9 cellular contexts compared by ENCODE assay signal in genomic region chr3:160486459-160486869, GRCh38. TPM values are rescaled to one million over a fixed set of nuclear protein-coding genes. Genes with fewer than 3 reads are reported as not detected.
DNase-seq lines count a peak whose midpoint lies in the region; ATAC-seq, FAIRE-seq and TF ChIP-seq lines count a peak whose summit lies in the region.
"Had no signal": no experiment of that assay in that cellular context is flagged by ENCODE, and none has a peak within 500 bp of the region (broad histone marks: within the 10 kb centered on the region; RNA-seq: fewer than 3 reads in every experiment).

No MANE protein-coding gene starts in this region.

- DNase-seq in NCI-H1417 (lab: John Stamatoyannopoulos, UW) (peak in 2 of 3 experiments; percentile 44 to 68), NCI-H1417 treated with DMSO at 0.1 percent for 48 hours (lab: John Stamatoyannopoulos, UW) (no peak), NCI-H1105 (lab: John Stamatoyannopoulos, UW) (peak; percentile 19), keratinocyte (ENCODE audit: low read depth, low spot score) (no peak), GDM1 (lab: John Stamatoyannopoulos, UW) (no peak), H4 (ENCODE audit: low spot score) (no peak)
- no peak for DNase-seq in activated T-helper 1 cell treated with anti-CD3 and anti-CD28 coated beads, Interleukin-12 subunit alpha, Interleukin-12 subunit beta, Interleukin-2, Interleukin-4 antibody, amounts not matched to agents 30 ng/mL and 10 ng/mL and 1 ng/mL, durations not matched to agents 14 hours and 24 hours and 36 hours (ENCODE audit: low spot score)

- no peak overlapping the region for H3K9ac ChIP-seq in keratinocyte (ENCODE audit: control insufficient read depth, extremely low read depth, insufficient read depth, low read length)

- H3K9me3 ChIP-seq in keratinocyte (ENCODE audit: control insufficient read depth, low read depth, low read length) = no peaks in the 10 kb centered on the region
- H3K9me3 ChIP-seq: BLaER1 had no signal

- H4K20me1 ChIP-seq in keratinocyte (ENCODE audit: control insufficient read depth, extremely low read depth, insufficient read depth, low read length) = no peaks in the 10 kb centered on the region
- H4K20me1 ChIP-seq: BLaER1 had no signal

- no peak overlapping the region for H3K27ac ChIP-seq in keratinocyte (ENCODE audit: control insufficient read depth, insufficient read depth, low read length)
- H3K27ac ChIP-seq: BLaER1 had no signal

- no peak for ATAC-seq in HG03521 (IDR thresholded peaks at IDR 0.05; ENCODE audit: unreplicated experiment)

- H3K27me3 Mint-ChIP-seq in activated T-helper 1 cell treated with anti-CD3 and anti-CD28 coated beads, Interleukin-12 subunit alpha, Interleukin-12 subunit beta, Interleukin-2, Interleukin-4 antibody, amounts not matched to agents 30 ng/mL and 10 ng/mL and 1 ng/mL, durations not matched to agents 14 hours and 24 hours and 36 hours (ENCODE audit: insufficient read depth) = peaks cover 2% of the 10 kb centered on the region

- peak in 2 of 3 experiments; percentile 23 to 29 for TF ChIP-seq CTCF in keratinocyte (optimal IDR thresholded peaks at IDR 0.05 in 1 of 3, IDR thresholded peaks at IDR 0.05 in 1 of 3, conservative IDR thresholded peaks at IDR 0.05 in 1 of 3; ENCODE audit: extremely low read depth in 1 of 3, insufficient read depth in 2 of 3, low read length in 3 of 3)

- FAIRE-seq in keratinocyte (lab: Jason Lieb, UNC) = no peak

- H3K4me2 ChIP-seq in keratinocyte (ENCODE audit: control insufficient read depth, extremely low read depth, insufficient read depth, low read depth, low read length) = no peak overlapping the region

- H3K4me1 ChIP-seq in keratinocyte (ENCODE audit: control insufficient read depth, extremely low read depth, insufficient read depth, low read length) = no peaks in the 10 kb centered on the region

- peak overlapping the region; percentile 78 for H3K4me3 Mint-ChIP-seq in activated T-helper 1 cell treated with anti-CD3 and anti-CD28 coated beads, Interleukin-12 subunit alpha, Interleukin-12 subunit beta, Interleukin-2, Interleukin-4 antibody, amounts not matched to agents 30 ng/mL and 10 ng/mL and 1 ng/mL, durations not matched to agents 14 hours and 24 hours and 36 hours

- H3K36me3 Mint-ChIP-seq in activated T-helper 1 cell treated with anti-CD3 and anti-CD28 coated beads, Interleukin-12 subunit alpha, Interleukin-12 subunit beta, Interleukin-2, Interleukin-4 antibody, amounts not matched to agents 30 ng/mL and 10 ng/mL and 1 ng/mL, durations not matched to agents 14 hours and 24 hours and 36 hours (ENCODE audit: low read depth) = no peaks in the 10 kb centered on the region

- intact Hi-C loops in activated T-helper 1 cell treated with anti-CD3 and anti-CD28 coated beads, Interleukin-12 subunit alpha, Interleukin-12 subunit beta, Interleukin-2, Interleukin-4 antibody, amounts not matched to agents 30 ng/mL and 10 ng/mL and 1 ng/mL, durations not matched to agents 14 hours and 24 hours and 36 hours (cut with micrococcal nuclease) = loop anchor here (1.0 to 5.0 kb wide), 5 partner anchors 37 to 1224 kb away; partner anchors contain the start of genes IL12A and TRIM59

- peaks cover 5% of the 10 kb centered on the region for H3K4me1 Mint-ChIP-seq in activated T-helper 1 cell treated with anti-CD3 and anti-CD28 coated beads, Interleukin-12 subunit alpha, Interleukin-12 subunit beta, Interleukin-2, Interleukin-4 antibody, amounts not matched to agents 30 ng/mL and 10 ng/mL and 1 ng/mL, durations not matched to agents 14 hours and 24 hours and 36 hours (ENCODE audit: low read depth)

- dilution Hi-C loops in keratinocyte (cut with MboI; ENCODE audit: extremely low pct_ligation_motif_present, low sequenced_read_pairs) = no loop called here

- H3K9me3 Mint-ChIP-seq in activated T-helper 1 cell treated with anti-CD3 and anti-CD28 coated beads, Interleukin-12 subunit alpha, Interleukin-12 subunit beta, Interleukin-2, Interleukin-4 antibody, amounts not matched to agents 30 ng/mL and 10 ng/mL and 1 ng/mL, durations not matched to agents 14 hours and 24 hours and 36 hours = no peaks in the 10 kb centered on the region

- no peaks in the 10 kb centered on the region for H3K79me2 ChIP-seq in keratinocyte (ENCODE audit: control insufficient read depth, insufficient read depth, low read length)

- H3K27ac Mint-ChIP-seq in activated T-helper 1 cell treated with anti-CD3 and anti-CD28 coated beads, Interleukin-12 subunit alpha, Interleukin-12 subunit beta, Interleukin-2, Interleukin-4 antibody, amounts not matched to agents 30 ng/mL and 10 ng/mL and 1 ng/mL, durations not matched to agents 14 hours and 24 hours and 36 hours = no peak overlapping the region

- no peaks in the 10 kb centered on the region for H3K9me1 ChIP-seq in keratinocyte (ENCODE audit: control insufficient read depth, extremely low read depth, insufficient read depth, low read length)

- no peak overlapping the region for H3K4me3 ChIP-seq in keratinocyte (ENCODE audit: control insufficient read depth in 2 of 3, extremely low read depth in 1 of 3, insufficient read depth in 2 of 3, low read depth in 1 of 3, low read length in 3 of 3)

- H3K27me3 ChIP-seq in keratinocyte (ENCODE audit: control insufficient read depth, extremely low read depth, insufficient read depth, low read length) = no peaks in the 10 kb centered on the region
- H3K27me3 ChIP-seq: BLaER1 had no signal

- H2AFZ ChIP-seq in keratinocyte (ENCODE audit: control insufficient read depth, low read length) = no peak overlapping the region

- no peaks in the 10 kb centered on the region for H3K36me3 ChIP-seq in keratinocyte (ENCODE audit: control insufficient read depth in 2 of 2, extremely low read depth in 1 of 2, insufficient read depth in 2 of 2, low read length in 2 of 2)
- H3K36me3 ChIP-seq: BLaER1 had no signal

RNA-seq across cellular contexts. Expression of gene TRIM59, which starts 36.9 kb away (rescaled TPM):
- 33.1 and 33.2 TPM in 2 replicates for total RNA-seq in activated T-helper 1 cell treated with anti-CD3 and anti-CD28 coated beads, Interleukin-12 subunit alpha, Interleukin-12 subunit beta, Interleukin-2, Interleukin-4 antibody, amounts not matched to agents 30 ng/mL and 10 ng/mL and 1 ng/mL, durations not matched to agents 14 hours and 24 hours and 36 hours
- polyA plus RNA-seq in keratinocyte = 4.2 to 8.0 TPM (median 6.3 TPM) in 3 replicates
- polyA plus RNA-seq in keratinocyte (2011; ENCODE audit: low read depth) = 1.7 TPM
- polyA plus RNA-seq in keratinocyte (2011; cell fraction: cytosol; rRNA removed) = 2.3 and 3.7 TPM in 2 replicates
- polyA plus RNA-seq in keratinocyte (2011; cell fraction: nucleus; rRNA removed) = 6.0 and 6.1 TPM in 2 replicates
- polyA plus RNA-seq in keratinocyte (2012; ENCODE audit: low replicate concordance) = 2.4 and 7.9 TPM in 2 replicates
- 4.3 to 10.2 TPM (median 4.9 TPM) in 3 replicates for polyA minus RNA-seq in keratinocyte
- 4.2 TPM for polyA minus RNA-seq in keratinocyte (2011; cell fraction: cytosol; rRNA and poly(A)+ RNA removed)
- polyA minus RNA-seq in keratinocyte (2011; cell fraction: nucleus; rRNA and poly(A)+ RNA removed) = 9.2 and 17.8 TPM in 2 replicates
- 0.04 TPM in 1 of 2 replicates, not detected in the other for total RNA-seq in H4 (2014; rRNA removed; shearing (Covaris generic))

Comparison
In these comparisons a context has a peak if more than half of its experiments do, and no peak if none do; other contexts are left out.
1. DNase-seq: peak in NCI-H1417 (2 of 3) and NCI-H1105 (single experiment); none in NCI-H1417 treated with DMSO at 0.1 percent for 48 hours (single experiment), activated T-helper 1 cell treated with anti-CD3 and anti-CD28 coated beads, Interleukin-12 subunit alpha, Interleukin-12 subunit beta, Interleukin-2, Interleukin-4 antibody, amounts not matched to agents 30 ng/mL and 10 ng/mL and 1 ng/mL, durations not matched to agents 14 hours and 24 hours and 36 hours (single experiment), keratinocyte (single experiment), GDM1 (single experiment) and H4 (single experiment).
2. RNA of gene TRIM59, which starts 36.9 kb away (total RNA-seq): 33.1 to 33.2 TPM in activated T-helper 1 cell treated with anti-CD3 and anti-CD28 coated beads, Interleukin-12 subunit alpha, Interleukin-12 subunit beta, Interleukin-2, Interleukin-4 antibody, amounts not matched to agents 30 ng/mL and 10 ng/mL and 1 ng/mL, durations not matched to agents 14 hours and 24 hours and 36 hours; 0.04 TPM in H4; every median in the first group is over 10 times any median in the second.